In the genomic region with DNA sequence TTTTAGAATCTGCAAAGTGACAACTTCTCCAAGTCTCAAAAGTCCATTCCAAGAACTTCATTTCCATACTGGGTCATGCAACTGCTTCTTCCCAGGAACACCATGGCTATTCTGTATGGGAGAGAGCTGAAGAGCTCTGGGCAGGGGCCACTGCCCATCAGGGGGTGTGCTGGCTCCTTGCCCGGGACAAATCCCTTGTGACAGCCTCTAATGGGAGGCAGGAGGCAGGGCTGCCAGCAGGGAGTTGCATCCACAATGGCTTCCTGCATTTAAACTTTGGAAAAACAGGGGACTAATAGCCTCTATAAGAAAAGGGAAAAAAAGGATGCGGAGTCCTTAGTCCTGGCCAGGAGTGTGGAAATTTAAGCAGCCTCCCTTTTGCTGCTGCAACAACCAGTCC, we compare ENCODE assay signal across 19 cellular contexts. TPM values are rescaled to one million over a fixed set of nuclear protein-coding genes. Genes with fewer than 3 reads are reported as not detected.
A peak's percentile ranks its signal among the peaks of the same experiment; 100 is the strongest.
DNase-seq lines count a peak whose midpoint lies in the region; TF ChIP-seq lines count a peak whose summit lies in the region.
"Had no signal": no experiment of that assay in that cellular context is flagged by ENCODE, and none has a peak within 500 bp of the region (broad histone marks: within the 10 kb centered on the region; RNA-seq: fewer than 3 reads in every experiment).

No MANE protein-coding gene starts in this region.

- no peak overlapping the region for H3K4me3 ChIP-seq in tibial artery
- H3K4me3 ChIP-seq: GM12878, SJSA1 had no signal

- H3K27ac ChIP-seq in tibial artery: no peak overlapping the region
- H3K27ac ChIP-seq: C4-2B, SJSA1 had no signal

- TF ChIP-seq CTCF in tibial artery (IDR thresholded peaks at IDR 0.05): no peak
- TF ChIP-seq CTCF in Calu3 (IDR thresholded peaks at IDR 0.05; ENCODE audit: unreplicated experiment): no peak

- H3K9me3 Mint-ChIP-seq in Calu3 (ENCODE audit: low read depth, unreplicated experiment): no peaks in the 10 kb centered on the region

- no peaks in the 10 kb centered on the region for H3K27me3 ChIP-seq in tibial artery
- H3K27me3 ChIP-seq: SJSA1 had no signal

- H3K4me3 Mint-ChIP-seq in Calu3 (ENCODE audit: low read depth, unreplicated experiment): no peak overlapping the region

- H3K4me1 ChIP-seq in tibial artery: no peaks in the 10 kb centered on the region
- H3K4me1 ChIP-seq: SJSA1 had no signal

- peak; percentile 3 for DNase-seq in NCI-H1092 treated with DMSO at 0.1 percent for 48 hours (lab: John Stamatoyannopoulos, UW)
- DNase-seq in NCI-H1092 (lab: John Stamatoyannopoulos, UW): no peak
- DNase-seq in NCI-H82 (lab: John Stamatoyannopoulos, UW): peak; percentile 58
- DNase-seq in hypothalamus (lab: John Stamatoyannopoulos, UW): peak in 36 of 51 donors; percentile 5 to 79 (median 49)
- peak; percentile 52 for DNase-seq in putamen (ENCODE audit: low spot score)
- no peak for DNase-seq in epidermal melanocyte (ENCODE audit: insufficient read length, low spot score)
- DNase-seq in tibial artery: no peak
- no peak for DNase-seq in Calu3
- DNase-seq: 8988T, H7, Karpas-422, MM.1S, NCI-H1417 treated with DMSO at 0.1 percent for 48 hours, NCI-H2081, NCI-H345, PC-3 had no signal

- H3K27me3 Mint-ChIP-seq in Calu3 (ENCODE audit: unreplicated experiment): peaks cover 48% of the 10 kb centered on the region

- no peaks in the 10 kb centered on the region for H3K4me1 Mint-ChIP-seq in Calu3 (ENCODE audit: low read depth, unreplicated experiment)

- no peaks in the 10 kb centered on the region for H3K9me3 ChIP-seq in tibial artery
- H3K9me3 ChIP-seq: SJSA1 had no signal

- CTCF ChIA-PET in Calu3 (lab: Charles Lee): no interaction called here

- no peaks in the 10 kb centered on the region for H3K36me3 Mint-ChIP-seq in Calu3 (ENCODE audit: insufficient read depth, unreplicated experiment)

- no peak overlapping the region for H3K27ac Mint-ChIP-seq in Calu3 (ENCODE audit: unreplicated experiment)

- no peaks in the 10 kb centered on the region for H3K36me3 ChIP-seq in tibial artery
- H3K36me3 ChIP-seq: SJSA1 had no signal

- no TSS peak for BruUV-seq in Calu3 (replicated peaks; lab: Mats Ljungman, UMichigan)

- intact Hi-C loops in tibial artery (cut with DNase I; ENCODE audit: low total_unique reads): no loop called here
- intact Hi-C loops in Calu3 (cut with micrococcal nuclease; ENCODE audit: unreplicated experiment): no loop called here

RNA-seq across cellular contexts. Expression of a gene that starts 18.4 kb away (rescaled TPM):
- total RNA-seq in Calu3 (2022): 6.1 and 7.0 TPM in 2 replicates

Comparison
In these comparisons a context has a peak if more than half of its experiments do, and no peak if none do; other contexts are left out.
1. DNase-seq: peak in NCI-H1092 treated with DMSO at 0.1 percent for 48 hours (single experiment), NCI-H82 (single experiment), hypothalamus (36 of 51) and putamen (single experiment); none in NCI-H1092 (single experiment), epidermal melanocyte (single experiment), tibial artery (0 of 2) and Calu3 (single experiment).